Comparison of ENCODE assay signal across 8 cellular contexts in genomic region chr17:40330850-40331470, GRCh38. TPM values are rescaled to one million over a fixed set of nuclear protein-coding genes. Genes with fewer than 3 reads are reported as not detected.
A peak's percentile ranks its signal among the peaks of the same experiment; 100 is the strongest.
DNase-seq lines count a peak whose midpoint lies in the region; ATAC-seq and TF ChIP-seq lines count a peak whose summit lies in the region.

No MANE protein-coding gene starts in this region.

- H3K9me3 Mint-ChIP-seq in CD4-positive, alpha-beta T cell: no peaks in the 10 kb centered on the region
- H3K9me3 Mint-ChIP-seq in T-cell: no peaks in the 10 kb centered on the region

- WGBS in psoas muscle, 3 donors: 76 to 87% (median 78%) methylated on average over 10 of the region's 10 CpGs

- H3K4me1 Mint-ChIP-seq in CD4-positive, alpha-beta T cell (ENCODE audit: low read depth): peaks cover 86% of the 10 kb centered on the region
- peaks cover 81 to 90% (median 88%) of the 10 kb centered on the region in 3 donors for H3K4me1 Mint-ChIP-seq in T-cell

- H3K27ac Mint-ChIP-seq in CD4-positive, alpha-beta T cell: peak overlapping the region; percentile 93
- peak overlapping the region; percentile 83 to 99 for H3K27ac Mint-ChIP-seq in T-cell

- H3K9me3 ChIP-seq in CD4-positive, alpha-beta T cell (ENCODE audit: control insufficient read depth, low read length): no peaks in the 10 kb centered on the region
- H3K9me3 ChIP-seq in cardiac muscle cell (ENCODE audit: low read depth) (no peaks in the 10 kb centered on the region), psoas muscle (no peaks in the 10 kb centered on the region)

- CTCF ChIA-PET in CD4-positive, alpha-beta T cell (lab: Charles Lee): interaction anchor here (1.0 to 3.9 kb wide), 2 partner anchors 10 to 11 kb away, joined by 3 to 14 read pairs; no protein-coding TSS in a partner anchor
- CTCF ChIA-PET in T-cell (lab: Charles Lee): interaction anchor here (0.6 to 0.9 kb wide), 3 partner anchors 9 to 72 kb away, joined by 3 to 4 read pairs (median 3); no protein-coding TSS in a partner anchor

- ATAC-seq in CD4-positive, alpha-beta T cell (ENCODE audit: poor library complexity): no peak
- ATAC-seq in T-cell (replicated peaks in 1 of 4) (no peak), psoas muscle (no peak), GM18907 (IDR thresholded peaks at IDR 0.05; ENCODE audit: unreplicated experiment) (no peak)

- H3K36me3 ChIP-seq in cardiac muscle cell (peaks cover 4% of the 10 kb centered on the region), psoas muscle (ENCODE audit: insufficient read depth in 1 of 2, low read depth in 1 of 2) (peaks cover 0 to 15% of the 10 kb centered on the region in 2 donors)

- no peak for DNase-seq in CD4-positive, alpha-beta T cell
- DNase-seq in T-cell: no peak
- DNase-seq in cardiac muscle cell (ENCODE audit: low read depth in 1 of 2, low spot score in 1 of 2): no peak
- peak in 1 of 2 donors; percentile 56 for DNase-seq in psoas muscle
- DNase-seq in SIG-M5 treated with dmso at 0.1 percent for 504 hours (lab: John Stamatoyannopoulos, UW; ENCODE audit: unreplicated experiment): no peak
- no peak for DNase-seq in midbrain (lab: John Stamatoyannopoulos, UW)
- no peak for DNase-seq in amygdala (lab: John Stamatoyannopoulos, UW)

- H3K27me3 ChIP-seq in CD4-positive, alpha-beta T cell (ENCODE audit: control insufficient read depth, insufficient read depth, low read length): no peaks in the 10 kb centered on the region
- H3K27me3 ChIP-seq in cardiac muscle cell (no peaks in the 10 kb centered on the region), psoas muscle (ENCODE audit: insufficient read depth in 3 of 3, low read length in 2 of 3) (no peaks in the 10 kb centered on the region)

- POLR2A ChIA-PET in CD4-positive, alpha-beta T cell (lab: Charles Lee): interaction anchor here (1.2 to 2.8 kb wide), 4 partner anchors 8 to 12 kb away, joined by 3 to 16 read pairs (median 12); no protein-coding TSS in a partner anchor
- POLR2A ChIA-PET in T-cell (lab: Charles Lee): interaction anchor here (0.6 to 1.5 kb wide), 2 partner anchors 12 kb away, joined by 3 read pairs; no protein-coding TSS in a partner anchor

- peak overlapping the region; percentile 62 for H3K4me3 Mint-ChIP-seq in CD4-positive, alpha-beta T cell
- peak overlapping the region; percentile 21 to 62 (median 35) for H3K4me3 Mint-ChIP-seq in T-cell

- peaks cover 46% of the 10 kb centered on the region for H3K36me3 Mint-ChIP-seq in CD4-positive, alpha-beta T cell (ENCODE audit: low read depth)
- peaks cover 22% of the 10 kb centered on the region for H3K36me3 Mint-ChIP-seq in T-cell

- H3K27me3 Mint-ChIP-seq in CD4-positive, alpha-beta T cell: no peaks in the 10 kb centered on the region
- H3K27me3 Mint-ChIP-seq in T-cell: no peaks in the 10 kb centered on the region

- H3K4me3 ChIP-seq in cardiac muscle cell (no peak overlapping the region), psoas muscle (peak overlapping the region; percentile 52)

- peaks cover 36% of the 10 kb centered on the region for H3K4me1 ChIP-seq in cardiac muscle cell (ENCODE audit: low read depth)
- peaks cover 100% of the 10 kb centered on the region for H3K4me1 ChIP-seq in psoas muscle

- TF ChIP-seq CTCF in CD4-positive, alpha-beta T cell (IDR thresholded peaks at IDR 0.05): no peak
- TF ChIP-seq CTCF in cardiac muscle cell (IDR thresholded peaks at IDR 0.05; ENCODE audit: low read depth, low read length): no peak
- TF ChIP-seq CTCF in psoas muscle (IDR thresholded peaks at IDR 0.05): no peak

- intact Hi-C loops in CD4-positive, alpha-beta T cell (cut with DNase I, micrococcal nuclease): no loop called here
- intact Hi-C loops in psoas muscle (cut with DNase I): no loop called here

- H3K27ac ChIP-seq in CD4-positive, alpha-beta T cell (ENCODE audit: low read depth, low read length): peak overlapping the region; percentile 55
- H3K27ac ChIP-seq in cardiac muscle cell: peak overlapping the region; percentile 75
- H3K27ac ChIP-seq in psoas muscle: peak overlapping the region; percentile 97

RNA-seq across cellular contexts. Expression of gene RARA, which starts 22.0 kb away (rescaled TPM):
- total RNA-seq in CD4-positive, alpha-beta T cell: 100 to 1,000 TPM; 114 to 115 TPM
- 10 to 100 TPM; 46.8 to 90.7 (median 69.1) TPM for total RNA-seq in T-cell
- 58.9 and 61.3 TPM in 2 replicates for total RNA-seq in cardiac muscle cell
- polyA plus RNA-seq in cardiac muscle cell: 33.2 and 43.4 TPM in 2 replicates
- 10 to 100 TPM; 15.0 to 51.1 (median 44.6) TPM for total RNA-seq in psoas muscle
- 10 to 100 TPM; 15.0 to 76.9 (median 18.6) TPM for polyA plus RNA-seq in psoas muscle

RNA-seq across cellular contexts. Expression of gene GJD3, which starts 33.6 kb away (rescaled TPM):
- not detected for total RNA-seq in CD4-positive, alpha-beta T cell
- total RNA-seq in T-cell (not detected), cardiac muscle cell (0.48 and 1.7 TPM in 2 replicates), psoas muscle (1 to 10 TPM in 2 of 4 donors, under 1 TPM in 2; 0.34 to 1.4 (median 0.82) TPM)
- polyA plus RNA-seq in cardiac muscle cell (4.6 and 8.6 TPM in 2 replicates), psoas muscle (under 1 TPM in 2 of 3 donors, not detected in 1; 0.17 to 0.25 TPM)

RNA-seq across cellular contexts. Expression of gene CDC6, which starts 43.3 kb away (rescaled TPM):
- total RNA-seq in CD4-positive, alpha-beta T cell: 1 to 10 TPM; 1.0 to 1.8 TPM
- 1 to 10 TPM; 1.3 to 3.2 (median 2.1) TPM for total RNA-seq in T-cell
- total RNA-seq in cardiac muscle cell: 7.7 and 16.1 TPM in 2 replicates
- 7.2 and 20.1 TPM in 2 replicates for polyA plus RNA-seq in cardiac muscle cell
- under 1 TPM; 0.27 to 0.90 (median 0.42) TPM for total RNA-seq in psoas muscle
- 1 to 10 TPM in 2 of 3 donors, under 1 TPM in 1; 0.86 to 2.5 (median 1.4) TPM for polyA plus RNA-seq in psoas muscle
